Comparison of ENCODE assay signal across 9 cellular contexts in the genomic region with DNA sequence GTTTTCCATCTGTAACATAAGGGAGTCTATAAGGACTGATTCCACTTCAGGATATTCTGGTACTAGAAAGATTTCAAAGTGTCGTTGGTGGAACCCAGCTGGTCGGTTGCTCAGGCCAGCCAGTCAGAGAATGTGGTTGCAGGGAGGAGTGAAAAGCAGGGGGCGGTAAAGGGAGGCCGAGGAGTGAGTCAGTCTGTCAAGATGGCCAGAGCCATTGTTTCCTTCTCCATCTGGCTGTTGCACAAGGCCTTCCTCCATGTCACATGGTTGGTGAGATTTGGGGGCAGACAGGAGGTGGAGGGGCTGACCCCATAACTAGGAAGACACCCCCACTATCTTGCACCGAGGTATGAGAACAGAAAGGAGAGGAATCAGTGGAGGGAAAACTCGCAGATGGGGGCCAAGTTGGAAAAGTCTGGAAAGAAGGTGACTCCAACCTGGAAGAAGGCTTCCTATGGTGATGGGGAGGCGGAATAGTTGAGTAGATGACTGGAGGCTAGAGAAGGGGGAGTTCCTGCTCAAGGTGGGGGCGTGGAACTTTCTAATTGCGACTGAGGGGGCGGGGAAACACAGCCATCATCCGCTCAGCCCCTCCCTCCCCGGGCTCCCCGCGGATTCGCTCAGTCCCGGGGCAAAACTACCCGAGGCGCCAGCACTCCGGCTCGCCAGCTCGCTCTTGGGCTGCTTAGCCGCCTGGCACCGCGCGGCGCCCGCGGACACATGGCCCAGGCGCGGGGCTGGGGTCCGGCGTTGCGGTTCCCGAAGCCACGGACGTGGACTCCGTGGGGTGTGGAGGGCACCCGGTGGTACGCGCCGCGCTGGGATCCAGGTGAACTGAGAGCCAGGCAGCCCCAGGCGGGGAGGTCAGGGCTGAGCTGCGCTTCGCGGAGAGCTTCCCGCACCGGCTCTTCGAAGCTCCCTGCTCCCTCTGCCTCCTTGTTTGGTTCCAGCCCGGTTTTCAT. TPM values are rescaled to one million over a fixed set of nuclear protein-coding genes. Genes with fewer than 3 reads are reported as not detected.
DNase-seq lines count a peak whose midpoint lies in the region; ATAC-seq and TF ChIP-seq lines count a peak whose summit lies in the region.
"Had no signal": no experiment of that assay in that cellular context is flagged by ENCODE, and none has a peak within 500 bp of the region (broad histone marks: within the 10 kb centered on the region; RNA-seq: fewer than 3 reads in every experiment).

No MANE protein-coding gene starts in this region.

- CTCF ChIA-PET in PC-3 (lab: Charles Lee): no interaction called here

- no TSS peak for BruUV-seq in PC-3 (replicated peaks; lab: Mats Ljungman, UMichigan)

- H3K4me3 ChIP-seq in PC-3 (ENCODE audit: low read length): peak overlapping the region; percentile 21
- H3K4me3 ChIP-seq in dorsolateral prefrontal cortex: peak overlapping the region in 54 of 59 donors; percentile 1 to 58 (median 42)
- H3K4me3 ChIP-seq in mononuclear cell (ENCODE audit: low read length): peak overlapping the region; percentile 10
- H3K4me3 ChIP-seq: SJSA1 had no signal

- ATAC-seq in PC-3 (peak; percentile 20; the same call in 1 of the 2 replicates), HG03439 (IDR thresholded peaks at IDR 0.05; ENCODE audit: unreplicated experiment) (no peak), GM21447 (IDR thresholded peaks at IDR 0.05; ENCODE audit: unreplicated experiment) (no peak)

- no peaks in the 10 kb centered on the region for H4K20me1 ChIP-seq in PC-3 (ENCODE audit: low read length)

- no peak overlapping the region for H3K27ac ChIP-seq in PC-3 (ENCODE audit: low read length)
- H3K27ac ChIP-seq in dorsolateral prefrontal cortex: peak overlapping the region in 9 of 59 donors; percentile 13 to 48 (median 25)
- H3K27ac ChIP-seq: SJSA1 had no signal

- DNase-seq in GM20000 (ENCODE audit: low spot score) (peak; percentile 25), PC-3 (no peak), dorsolateral prefrontal cortex (no peak), GM19240 (ENCODE audit: insufficient read length, low spot score) (no peak), NCI-H748 treated with DMSO at 0.1 percent for 48 hours (lab: John Stamatoyannopoulos, UW) (no peak)

- H3K4me1 ChIP-seq in PC-3 (ENCODE audit: insufficient read depth, low read length) (no peaks in the 10 kb centered on the region), mononuclear cell (ENCODE audit: insufficient read depth, low read length) (peaks cover 34% of the 10 kb centered on the region)

- no peak overlapping the region for H3K9ac ChIP-seq in PC-3 (ENCODE audit: low read length)

- intact Hi-C loops in PC-3 (cut with micrococcal nuclease): no loop called here
- intact Hi-C loops in dorsolateral prefrontal cortex (cut with DNase I): no loop called here

- peak overlapping the region; percentile 48; the same call in 1 of the 2 replicates for H2AFZ ChIP-seq in PC-3 (ENCODE audit: low read length)

- TF ChIP-seq CTCF in GM20000 (IDR thresholded peaks at IDR 0.05; ENCODE audit: extremely low read depth, missing control alignments) (no peak), PC-3 (conservative IDR thresholded peaks at IDR 0.05; ENCODE audit: low read depth, low read length) (no peak), dorsolateral prefrontal cortex (IDR thresholded peaks at IDR 0.05 in 54 of 56, conservative IDR thresholded peaks at IDR 0.05 in 2 of 56; ENCODE audit: low read depth in 1 of 56, partially characterized antibody in 56 of 56) (peak in 1 of 56 donors; percentile 20)

- H3K4me2 ChIP-seq in PC-3 (ENCODE audit: low read length): peak overlapping the region; percentile 65

- H3K9me2 ChIP-seq in PC-3 (replicated peaks; ENCODE audit: low read length): no peaks in the 10 kb centered on the region

- no peaks in the 10 kb centered on the region for H3K9me3 ChIP-seq in PC-3 (ENCODE audit: low read length)
- no peaks in the 10 kb centered on the region for H3K9me3 ChIP-seq in mononuclear cell (ENCODE audit: low read depth, low read length)
- H3K9me3 ChIP-seq: SJSA1 had no signal

- H3F3A ChIP-seq in PC-3 (ENCODE audit: low read length, unreplicated experiment): no peaks in the 10 kb centered on the region

- POLR2A ChIA-PET in PC-3 (lab: Charles Lee; ENCODE audit: unreplicated experiment): no interaction called here

- no peaks in the 10 kb centered on the region for H3K79me2 ChIP-seq in PC-3 (ENCODE audit: low read length)

- no peaks in the 10 kb centered on the region for H3K36me3 ChIP-seq in PC-3 (ENCODE audit: low read depth, low read length)
- H3K36me3 ChIP-seq: SJSA1 had no signal

- H3K27me3 ChIP-seq in PC-3 (ENCODE audit: low read length) (no peaks in the 10 kb centered on the region), dorsolateral prefrontal cortex (peaks cover 0 to 91% (median 36%) of the 10 kb centered on the region in 45 donors), mononuclear cell (ENCODE audit: insufficient read depth, low read length) (no peaks in the 10 kb centered on the region)
- H3K27me3 ChIP-seq: SJSA1 had no signal

RNA-seq across cellular contexts. Expression of gene STARD8, which starts 38.5 kb away (rescaled TPM):
- 0.69 and 0.91 TPM in 2 replicates for total RNA-seq in PC-3 (2014; rRNA removed)
- 10 to 100 TPM in 25 of 120 experiments, 1 to 10 TPM in 95; 2.7 to 19.1 (median 7.5) TPM for total RNA-seq in dorsolateral prefrontal cortex
- total RNA-seq in mononuclear cell: 2.0 TPM
